ENCODE assay signal across 20 cellular contexts in the genomic region with DNA sequence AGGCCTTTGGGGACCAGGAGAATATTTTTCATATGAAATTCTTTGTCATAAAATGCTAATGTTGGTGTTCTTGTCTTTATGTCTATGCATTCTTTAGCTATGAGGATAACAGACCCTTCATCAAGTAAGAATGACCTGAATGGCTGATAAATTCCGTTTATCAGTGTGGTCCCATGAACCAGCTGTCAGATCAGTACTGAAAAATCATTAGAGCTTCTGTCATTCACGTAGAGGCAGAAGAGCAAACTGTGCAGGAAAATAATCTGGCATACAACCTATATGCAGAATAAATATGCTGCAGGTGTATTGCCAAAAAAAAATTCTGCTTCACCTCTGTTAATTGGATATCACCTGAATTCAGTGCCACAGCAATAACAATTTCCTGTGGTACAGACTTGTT.
"Had no signal": no experiment of that assay in that cellular context is flagged by ENCODE, and none has a peak within 500 bp of the region (broad histone marks: within the 10 kb centered on the region; RNA-seq: fewer than 3 reads in every experiment).

No MANE protein-coding gene starts in this region.

- H3K9me3 ChIP-seq: neutrophil, psoas muscle, sigmoid colon, stomach, tibial artery had no signal

- H3K36me3 ChIP-seq: neutrophil, sigmoid colon, stomach, tibial artery had no signal

- H3K4me1 Mint-ChIP-seq: memory B cell; natural killer cell; neural crest cell; stimulated activated effector memory CD8-positive, alpha-beta T cell treated with anti-CD3 and anti-CD28 coated beads, Interleukin-12 subunit alpha, Interleukin-12 subunit beta, amount 100 ng/mL, for 72 hours had no signal

- H3K4me1 ChIP-seq: psoas muscle, sigmoid colon, stomach, tibial artery had no signal

- H3K9me3 Mint-ChIP-seq: type B pancreatic cell had no signal

- H3K27ac Mint-ChIP-seq: memory B cell; natural killer cell; stimulated activated effector memory CD8-positive, alpha-beta T cell treated with anti-CD3 and anti-CD28 coated beads, Interleukin-12 subunit alpha, Interleukin-12 subunit beta, amount 100 ng/mL, for 72 hours; type B pancreatic cell had no signal

- ATAC-seq: left ventricle myocardium superior; natural killer cell; psoas muscle; right cardiac atrium; stimulated activated effector memory CD8-positive, alpha-beta T cell treated with anti-CD3 and anti-CD28 coated beads, Interleukin-12 subunit alpha, Interleukin-12 subunit beta, amount 100 ng/mL, for 72 hours had no signal

- H3K4me3 Mint-ChIP-seq: memory B cell; natural killer cell; neural crest cell; stimulated activated effector memory CD8-positive, alpha-beta T cell treated with anti-CD3 and anti-CD28 coated beads, Interleukin-12 subunit alpha, Interleukin-12 subunit beta, amount 100 ng/mL, for 72 hours; type B pancreatic cell had no signal

- H3K27ac ChIP-seq: neutrophil, psoas muscle, sigmoid colon, stomach, tibial artery had no signal

- H3K4me3 ChIP-seq: lung, psoas muscle, sigmoid colon, stomach, tibial artery had no signal

- DNase-seq: cortex of kidney; effector CD4-positive, alpha-beta T cell; head of caudate nucleus; left ventricle myocardium superior; natural killer cell; posterior cingulate gyrus; psoas muscle; right cardiac atrium; sigmoid colon; stimulated activated CD4-positive, alpha-beta T cell treated with anti-CD3 and anti-CD28 coated beads, Interleukin-2, amount 100 ng/mL, for 24 hours; stimulated activated CD4-positive, alpha-beta T cell treated with anti-CD3 and anti-CD28 coated beads, Interleukin-4, amount 100 ng/mL, for 24 hours; stimulated activated naive CD4-positive, alpha-beta T cell treated with Interleukin-2 at 50 U/mL for 16 hours; stomach; tibial artery had no signal

- H3K27me3 Mint-ChIP-seq: memory B cell, type B pancreatic cell had no signal

- H3K27me3 ChIP-seq: neutrophil, sigmoid colon, stomach, tibial artery had no signal

- H3K36me3 Mint-ChIP-seq: memory B cell; natural killer cell; stimulated activated effector memory CD8-positive, alpha-beta T cell treated with anti-CD3 and anti-CD28 coated beads, Interleukin-12 subunit alpha, Interleukin-12 subunit beta, amount 100 ng/mL, for 72 hours; type B pancreatic cell had no signal
